Comparison of ENCODE assay signal across 21 cellular contexts in the genomic region with DNA sequence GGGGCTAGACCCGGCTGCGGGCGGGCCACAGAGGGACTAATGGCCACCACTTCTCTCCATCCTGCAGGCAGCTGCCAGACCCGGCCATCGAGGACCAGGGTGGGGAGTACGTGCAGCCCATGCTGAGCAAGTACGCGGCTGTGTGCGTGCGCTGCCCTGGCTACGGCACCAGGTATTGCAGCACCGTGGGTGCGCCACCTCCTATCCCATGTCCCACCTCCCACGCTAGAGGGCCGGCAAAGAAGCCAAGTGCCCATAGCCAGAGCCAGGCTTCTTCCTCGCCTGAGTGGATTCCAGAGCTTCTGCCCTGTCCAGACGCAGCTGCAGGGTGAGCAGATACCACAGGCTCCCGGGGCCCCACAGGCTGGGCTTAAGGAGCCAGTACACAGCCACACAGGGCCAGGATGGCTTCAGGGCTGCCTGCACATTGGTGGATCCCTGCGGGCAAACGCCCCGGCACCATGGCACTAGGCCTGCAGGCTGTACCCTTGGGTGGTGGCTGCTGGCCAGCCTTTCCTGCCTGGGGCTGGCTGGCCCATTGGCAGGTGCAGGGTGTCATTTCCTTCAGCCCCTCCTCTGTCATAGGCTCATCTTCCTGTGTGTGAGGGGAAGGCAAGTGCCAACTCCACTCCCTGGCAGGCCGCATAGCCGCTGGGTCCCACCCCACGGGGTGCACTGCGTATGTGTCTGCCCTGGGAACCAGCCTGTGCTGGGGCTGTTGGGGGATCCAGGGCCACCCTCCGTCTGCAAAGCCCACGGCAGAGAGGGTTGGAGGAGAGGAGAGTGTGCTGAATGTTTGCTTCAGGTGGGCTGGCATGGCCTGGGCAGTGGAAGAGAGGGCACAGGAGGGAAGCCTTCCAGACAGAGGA. TPM values are rescaled to one million over a fixed set of nuclear protein-coding genes. Genes with fewer than 3 reads are reported as not detected.
DNase-seq lines count a peak whose midpoint lies in the region; ATAC-seq, FAIRE-seq and TF ChIP-seq lines count a peak whose summit lies in the region.
"Had no signal": no experiment of that assay in that cellular context is flagged by ENCODE, and none has a peak within 500 bp of the region (broad histone marks: within the 10 kb centered on the region; RNA-seq: fewer than 3 reads in every experiment).

No MANE protein-coding gene starts in this region.

- DNase-seq in Right ventricle myocardium inferior (ENCODE audit: missing footprints) (peak; percentile 60), right atrium auricular region (ENCODE audit: low spot score) (no peak), left colon (no peak), urothelium cell line (ENCODE audit: low spot score) (no peak), Ammon's horn (ENCODE audit: low spot score) (no peak), glomerular visceral epithelial cell (ENCODE audit: extremely low spot score) (no peak)
- DNase-seq: activated B cell treated with CpG ODN at 0.5 μM for 24 hours; activated CD4-positive, alpha-beta memory T cell treated with anti-CD3 and anti-CD28 coated beads, Interleukin-2, amount 10 ng/mL, durations not matched to agents 7 days and 5 days; activated naive CD4-positive, alpha-beta T cell; amniotic stem cell; Calu3; hypothalamus; NCI-H1417; NCI-H2107; NK-92 treated with Interleukin-12 subunit alpha and Interleukin-12 subunit beta, amount 100 ng/mL, for 24 hours had no signal

- intact Hi-C loops in Right ventricle myocardium inferior (cut with DNase I) (no loop called here), left colon (cut with DNase I, micrococcal nuclease) (no loop called here)

- no peaks in the 10 kb centered on the region for H3K9me3 ChIP-seq in right atrium auricular region
- H3K9me3 ChIP-seq: BLaER1 treated with 17β-estradiol and CSF1 and Interleukin-3, amounts not matched to agents 10 nM and 100 nM; pancreas; right lobe of liver; suprapubic skin had no signal

- peaks cover 0 to 7% of the 10 kb centered on the region in 2 donors for H3K4me1 ChIP-seq in right atrium auricular region
- H3K4me1 ChIP-seq: pancreas, right lobe of liver had no signal

- peaks cover 40% of the 10 kb centered on the region for H3K36me3 ChIP-seq in right atrium auricular region
- H3K36me3 ChIP-seq: cardiac muscle cell, pancreas had no signal

- FAIRE-seq in urothelium cell line (lab: Jason Lieb, UNC) = peak; percentile 75
- FAIRE-seq: GM18507, pancreas had no signal

- H3K27me3 ChIP-seq in right atrium auricular region = no peaks in the 10 kb centered on the region
- H3K27me3 ChIP-seq: BLaER1 treated with 17β-estradiol and CSF1 and Interleukin-3, amounts not matched to agents 10 nM and 100 nM; cardiac muscle cell; pancreas; right lobe of liver; suprapubic skin had no signal

- no peak for TF ChIP-seq CTCF in right atrium auricular region (IDR thresholded peaks at IDR 0.05)

- ATAC-seq in Right ventricle myocardium inferior (peak; percentile 24), left colon (peak; percentile 7)

- H3K4me3 ChIP-seq in right atrium auricular region = no peak overlapping the region
- H3K4me3 ChIP-seq: BLaER1 treated with 17β-estradiol and CSF1 and Interleukin-3, amounts not matched to agents 10 nM and 100 nM; cardiac muscle cell; pancreas; right lobe of liver; suprapubic skin had no signal

- no peak overlapping the region for H3K27ac ChIP-seq in right atrium auricular region
- H3K27ac ChIP-seq: cardiac muscle cell, pancreas, right lobe of liver, suprapubic skin had no signal

RNA-seq across cellular contexts. Expression of a gene that starts 16.5 kb away (rescaled TPM):
- 18.0 TPM for total RNA-seq in Right ventricle myocardium inferior
- total RNA-seq in right atrium auricular region = 10 to 100 TPM in 1 of 2 donors, 1 to 10 TPM in 1; 8.3 to 12.1 TPM
- 10 to 100 TPM; 32.7 to 46.8 TPM for total RNA-seq in left colon

RNA-seq across cellular contexts. Expression of a gene that starts 42.6 kb away (rescaled TPM):
- total RNA-seq in Right ventricle myocardium inferior = 54.6 TPM
- 100 to 1,000 TPM in 1 of 2 donors, 10 to 100 TPM in 1; 95.2 to 101 TPM for total RNA-seq in right atrium auricular region
- total RNA-seq in left colon = 10 to 100 TPM; 28.7 to 29.9 TPM

RNA-seq across cellular contexts. Expression of a gene that starts 46.9 kb away (rescaled TPM):
- 30.5 TPM for total RNA-seq in Right ventricle myocardium inferior
- total RNA-seq in right atrium auricular region = 10 to 100 TPM; 16.7 to 35.8 TPM
- total RNA-seq in left colon = 10 to 100 TPM; 12.2 to 13.0 TPM

RNA-seq across cellular contexts. Expression of a gene that starts 52.4 kb away (rescaled TPM):
- total RNA-seq in Right ventricle myocardium inferior = 42.7 TPM
- total RNA-seq in right atrium auricular region = 10 to 100 TPM; 63.6 to 96.5 TPM
- 10 to 100 TPM; 57.2 to 80.3 TPM for total RNA-seq in left colon

RNA-seq across cellular contexts. Expression of a gene that starts 53.5 kb away (rescaled TPM):
- total RNA-seq in Right ventricle myocardium inferior (24.5 TPM), right atrium auricular region (10 to 100 TPM; 16.0 to 17.6 TPM), left colon (10 to 100 TPM; 33.3 to 36.4 TPM)
